1 cellular context compared by ENCODE assay signal in genomic region chr2:165682546-165682945, GRCh38.
TF ChIP-seq lines count a peak whose summit lies in the region.

No MANE protein-coding gene starts in this region.

TF ChIP-seq in GM23338, 12 proteins besides CTCF, POLR2A, EP300 and RAD21 (continued from another document):
- TF ChIP-seq ZNF462 (CRISPR knock-in tag; IDR thresholded peaks at IDR 0.05), result no peak
